9 cellular contexts compared by ENCODE assay signal in the genomic region with DNA sequence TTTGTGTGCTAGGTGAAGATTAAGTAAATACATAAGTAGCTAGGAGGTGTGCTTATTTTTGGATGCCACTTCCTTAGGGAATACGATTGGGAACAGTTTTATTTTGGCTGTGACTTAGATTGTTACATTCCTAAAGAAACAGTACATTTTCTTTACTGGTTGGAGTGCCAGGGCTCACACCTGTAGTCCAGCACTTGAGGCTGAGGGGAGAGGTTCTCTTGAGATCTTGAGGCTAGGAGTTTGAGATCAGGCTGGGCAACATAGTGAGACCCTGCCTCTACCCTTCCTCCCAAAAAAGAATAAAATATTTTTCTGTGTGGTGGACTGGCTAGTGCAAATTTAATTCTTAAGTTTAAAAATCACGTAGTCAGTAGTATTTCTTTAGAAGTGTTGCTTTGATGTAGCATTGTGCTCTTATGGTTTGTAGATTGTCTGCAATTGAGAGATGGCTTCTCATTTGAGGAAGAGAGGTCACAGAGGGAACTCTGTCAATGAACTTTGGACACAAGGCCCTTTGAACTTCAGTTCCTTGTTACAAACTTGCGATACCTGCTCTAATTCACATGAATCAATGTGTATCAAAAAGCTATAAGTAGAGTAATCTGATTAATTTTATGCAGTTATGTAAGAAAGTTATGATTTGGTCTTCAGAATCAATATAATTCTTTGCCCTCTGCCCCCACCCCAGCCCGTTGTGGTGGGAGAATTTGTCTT. TPM values are rescaled to one million over a fixed set of nuclear protein-coding genes. Genes with fewer than 3 reads are reported as not detected.
DNase-seq lines count a peak whose midpoint lies in the region; ATAC-seq and TF ChIP-seq lines count a peak whose summit lies in the region.
"Had no signal": no experiment of that assay in that cellular context is flagged by ENCODE, and none has a peak within 500 bp of the region (broad histone marks: within the 10 kb centered on the region; RNA-seq: fewer than 3 reads in every experiment).

No MANE protein-coding gene starts in this region.

- TF ChIP-seq EP300 in tibial nerve (IDR thresholded peaks at IDR 0.05) = no peak

- no peaks in the 10 kb centered on the region for H3K27me3 ChIP-seq in hepatocyte
- no peaks in the 10 kb centered on the region for H3K27me3 ChIP-seq in tibial nerve
- H3K27me3 ChIP-seq: MG63 had no signal

- WGBS in hepatocyte (ENCODE audit: low lambda C conversion rate, missing lambda C conversion rate) = 87% methylated on average over 4 of the region's 4 CpGs
- 40 to 43% methylated on average over 4 of the region's 4 CpGs for WGBS in tibial nerve, 2 donors

- TF ChIP-seq POLR2A in tibial nerve (IDR thresholded peaks at IDR 0.05) = no peak

- H3K9me3 Mint-ChIP-seq in activated CD4-positive, alpha-beta T cell treated with anti-CD3 and anti-CD28 coated beads, Interleukin-2, amount 10 ng/mL, durations not matched to agents 7 days and 5 days = no peaks in the 10 kb centered on the region
- H3K9me3 Mint-ChIP-seq in activated CD8-positive, alpha-beta T cell treated with anti-CD3 and anti-CD28 coated beads for 36 hours = no peaks in the 10 kb centered on the region
- H3K9me3 Mint-ChIP-seq in stimulated activated memory B cell treated with anti-CD40 and anti-IgM and Interleukin-4, amounts not matched to agents 10 μg/mL and 1 μg/mL and 100 μg/mL, for 72 hours = no peaks in the 10 kb centered on the region

- no peak overlapping the region for H3K4me3 ChIP-seq in hepatocyte
- H3K4me3 ChIP-seq in tibial nerve = no peak overlapping the region
- H3K4me3 ChIP-seq: MG63 had no signal

- H3K9me3 ChIP-seq in hepatocyte (ENCODE audit: low read depth) (no peaks in the 10 kb centered on the region), tibial nerve (no peaks in the 10 kb centered on the region)
- H3K9me3 ChIP-seq: MG63 had no signal

- H2AFZ ChIP-seq in hepatocyte = no peak overlapping the region

- H3K27ac Mint-ChIP-seq in activated CD4-positive, alpha-beta T cell treated with anti-CD3 and anti-CD28 coated beads, Interleukin-2, amount 10 ng/mL, durations not matched to agents 7 days and 5 days = peak overlapping the region; percentile 70
- peak overlapping the region; percentile 89 for H3K27ac Mint-ChIP-seq in activated CD8-positive, alpha-beta T cell treated with anti-CD3 and anti-CD28 coated beads for 36 hours
- H3K27ac Mint-ChIP-seq in stimulated activated memory B cell treated with anti-CD40 and anti-IgM and Interleukin-4, amounts not matched to agents 10 μg/mL and 1 μg/mL and 100 μg/mL, for 72 hours = peak overlapping the region; percentile 76

- POLR2A ChIA-PET in activated CD4-positive, alpha-beta T cell treated with anti-CD3 and anti-CD28 coated beads, Interleukin-2, amount 10 ng/mL, durations not matched to agents 7 days and 5 days (lab: Charles Lee) = no interaction called here
- POLR2A ChIA-PET in activated CD8-positive, alpha-beta T cell treated with anti-CD3 and anti-CD28 coated beads for 36 hours (lab: Charles Lee) = interaction anchor here (0.8 to 7.4 kb wide), 3 partner anchors 8 to 30 kb away, joined by 3 to 69 read pairs (median 8); no protein-coding TSS in a partner anchor

- H3K4me1 ChIP-seq in hepatocyte (ENCODE audit: insufficient read depth) (peaks cover 62% of the 10 kb centered on the region), tibial nerve (peaks cover 3 to 100% (median 85%) of the 10 kb centered on the region in 4 donors)

- peaks cover 86% of the 10 kb centered on the region for H3K36me3 Mint-ChIP-seq in activated CD4-positive, alpha-beta T cell treated with anti-CD3 and anti-CD28 coated beads, Interleukin-2, amount 10 ng/mL, durations not matched to agents 7 days and 5 days (ENCODE audit: low read depth)
- peaks cover 85% of the 10 kb centered on the region for H3K36me3 Mint-ChIP-seq in activated CD8-positive, alpha-beta T cell treated with anti-CD3 and anti-CD28 coated beads for 36 hours (ENCODE audit: low read depth)
- H3K36me3 Mint-ChIP-seq in stimulated activated memory B cell treated with anti-CD40 and anti-IgM and Interleukin-4, amounts not matched to agents 10 μg/mL and 1 μg/mL and 100 μg/mL, for 72 hours = peaks cover 61% of the 10 kb centered on the region

- peaks cover 100% of the 10 kb centered on the region for H3K79me2 ChIP-seq in hepatocyte

- H3K4me1 Mint-ChIP-seq in activated CD4-positive, alpha-beta T cell treated with anti-CD3 and anti-CD28 coated beads, Interleukin-2, amount 10 ng/mL, durations not matched to agents 7 days and 5 days = peaks cover 89% of the 10 kb centered on the region
- peaks cover 85% of the 10 kb centered on the region for H3K4me1 Mint-ChIP-seq in activated CD8-positive, alpha-beta T cell treated with anti-CD3 and anti-CD28 coated beads for 36 hours (ENCODE audit: low read depth)
- peaks cover 93% of the 10 kb centered on the region for H3K4me1 Mint-ChIP-seq in stimulated activated memory B cell treated with anti-CD40 and anti-IgM and Interleukin-4, amounts not matched to agents 10 μg/mL and 1 μg/mL and 100 μg/mL, for 72 hours

- H3K27ac ChIP-seq in hepatocyte = no peak overlapping the region
- H3K27ac ChIP-seq in tibial nerve = peak overlapping the region in 2 of 4 donors; percentile 8 to 23

- no peak for DNase-seq in activated CD4-positive, alpha-beta T cell treated with anti-CD3 and anti-CD28 coated beads, Interleukin-2, amount 10 ng/mL, durations not matched to agents 7 days and 5 days
- DNase-seq in activated CD4-positive, alpha-beta T cell treated with anti-CD3 and anti-CD28 coated beads for 1 hour = no peak
- no peak for DNase-seq in activated CD8-positive, alpha-beta T cell treated with anti-CD3 and anti-CD28 coated beads for 36 hours
- DNase-seq in hepatocyte (ENCODE audit: low spot score) (no peak), tibial nerve (ENCODE audit: low spot score in 2 of 2) (no peak), GDM1 (lab: John Stamatoyannopoulos, UW) (no peak), NCI-H2081 treated with DMSO at 0.1 percent for 48 hours (lab: John Stamatoyannopoulos, UW) (no peak)
- DNase-seq: MG63 had no signal

- peaks cover 7% of the 10 kb centered on the region for H3K36me3 ChIP-seq in hepatocyte (replicated peaks; ENCODE audit: insufficient read depth, low read depth)
- peaks cover 0 to 26% (median 5%) of the 10 kb centered on the region in 3 donors for H3K36me3 ChIP-seq in tibial nerve

- H3K4me2 ChIP-seq in hepatocyte = peak overlapping the region; percentile 52

- CTCF ChIA-PET in activated CD4-positive, alpha-beta T cell treated with anti-CD3 and anti-CD28 coated beads, Interleukin-2, amount 10 ng/mL, durations not matched to agents 7 days and 5 days (lab: Charles Lee) = no interaction called here
- CTCF ChIA-PET in activated CD8-positive, alpha-beta T cell treated with anti-CD3 and anti-CD28 coated beads for 36 hours (lab: Charles Lee) = interaction anchor here (3.8 kb wide), 1 partner anchor 90 kb away, joined by 9 read pairs; no protein-coding TSS in a partner anchor

- peaks cover 100% of the 10 kb centered on the region for H4K20me1 ChIP-seq in hepatocyte (ENCODE audit: insufficient read depth, poor library complexity, severe bottlenecking)

- no peak for ATAC-seq in activated CD8-positive, alpha-beta T cell treated with anti-CD3 and anti-CD28 coated beads for 36 hours
- no peak for ATAC-seq in stimulated activated memory B cell treated with anti-CD40 and anti-IgM and Interleukin-4, amounts not matched to agents 10 μg/mL and 1 μg/mL and 100 μg/mL, for 72 hours

- TF ChIP-seq CTCF in activated CD8-positive, alpha-beta T cell treated with anti-CD3 and anti-CD28 coated beads for 36 hours (IDR thresholded peaks at IDR 0.05) = no peak
- TF ChIP-seq CTCF in hepatocyte (IDR thresholded peaks at IDR 0.05; ENCODE audit: poor library complexity) = no peak
- TF ChIP-seq CTCF in tibial nerve (IDR thresholded peaks at IDR 0.05) = no peak

- no peaks in the 10 kb centered on the region for H3K9me2 ChIP-seq in hepatocyte (replicated peaks; ENCODE audit: insufficient read depth)

- intact Hi-C loops in activated CD8-positive, alpha-beta T cell treated with anti-CD3 and anti-CD28 coated beads for 36 hours (cut with micrococcal nuclease) = no loop called here

- no peaks in the 10 kb centered on the region for H3K27me3 Mint-ChIP-seq in activated CD4-positive, alpha-beta T cell treated with anti-CD3 and anti-CD28 coated beads, Interleukin-2, amount 10 ng/mL, durations not matched to agents 7 days and 5 days
- no peaks in the 10 kb centered on the region for H3K27me3 Mint-ChIP-seq in activated CD8-positive, alpha-beta T cell treated with anti-CD3 and anti-CD28 coated beads for 36 hours
- H3K27me3 Mint-ChIP-seq in stimulated activated memory B cell treated with anti-CD40 and anti-IgM and Interleukin-4, amounts not matched to agents 10 μg/mL and 1 μg/mL and 100 μg/mL, for 72 hours = no peaks in the 10 kb centered on the region

- H3K4me3 Mint-ChIP-seq in activated CD4-positive, alpha-beta T cell treated with anti-CD3 and anti-CD28 coated beads, Interleukin-2, amount 10 ng/mL, durations not matched to agents 7 days and 5 days = peak overlapping the region; percentile 1
- H3K4me3 Mint-ChIP-seq in activated CD8-positive, alpha-beta T cell treated with anti-CD3 and anti-CD28 coated beads for 36 hours = peak overlapping the region; percentile 58
- peak overlapping the region; percentile 23 for H3K4me3 Mint-ChIP-seq in stimulated activated memory B cell treated with anti-CD40 and anti-IgM and Interleukin-4, amounts not matched to agents 10 μg/mL and 1 μg/mL and 100 μg/mL, for 72 hours

RNA-seq across cellular contexts. Expression of a gene that starts 7.1 kb away (rescaled TPM):
- total RNA-seq in activated CD4-positive, alpha-beta T cell treated with anti-CD3 and anti-CD28 coated beads, Interleukin-2, amount 10 ng/mL, durations not matched to agents 7 days and 5 days = 10 to 100 TPM; 55.0 to 55.6 TPM
- total RNA-seq in activated CD8-positive, alpha-beta T cell treated with anti-CD3 and anti-CD28 coated beads for 36 hours = 10 to 100 TPM; 52.5 to 53.4 TPM
- 58.4 and 69.0 TPM in 2 replicates for total RNA-seq in hepatocyte
- polyA plus RNA-seq in hepatocyte = 20.2 and 21.4 TPM in 2 replicates
- total RNA-seq in tibial nerve = 10 to 100 TPM; 39.9 to 54.3 (median 50.6) TPM

Comparison
In these comparisons a context has a peak if more than half of its experiments do, and no peak if none do; other contexts are left out.
1. H3K4me3 Mint-ChIP-seq: peak in every context shown above with its lines; median percentile 58 in activated CD8-positive, alpha-beta T cell treated with anti-CD3 and anti-CD28 coated beads for 36 hours; 23 in stimulated activated memory B cell treated with anti-CD40 and anti-IgM and Interleukin-4, amounts not matched to agents 10 μg/mL and 1 μg/mL and 100 μg/mL, for 72 hours; 1 in activated CD4-positive, alpha-beta T cell treated with anti-CD3 and anti-CD28 coated beads, Interleukin-2, amount 10 ng/mL, durations not matched to agents 7 days and 5 days.